In the genomic region with DNA sequence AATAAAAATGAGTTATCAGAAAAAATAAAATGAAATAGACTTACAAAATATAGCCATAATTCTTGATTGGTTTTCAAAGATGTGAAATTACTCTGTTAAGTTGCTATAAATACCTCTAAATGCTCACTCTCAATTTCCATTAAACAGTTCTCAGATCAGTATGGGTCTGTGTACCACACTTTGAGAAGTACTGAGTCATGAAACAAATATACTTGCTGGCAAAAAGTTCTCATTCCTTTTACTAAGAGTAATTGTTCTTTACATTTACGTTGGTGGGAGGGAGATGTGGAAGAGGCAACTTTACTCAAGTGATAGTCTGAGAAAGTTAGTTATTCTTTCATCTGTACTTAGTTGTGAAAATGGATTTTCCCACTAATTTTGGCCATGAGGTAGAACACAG, we compare ENCODE assay signal across 1 cellular context.
A peak's percentile ranks its signal among the peaks of the same experiment; 100 is the strongest.
TF ChIP-seq lines count a peak whose summit lies in the region.

No MANE protein-coding gene starts in this region.

TF ChIP-seq in IMR-90, 13 proteins besides CTCF, POLR2A, EP300 and RAD21:
- TF ChIP-seq SMC3 (IDR thresholded peaks at IDR 0.05; ENCODE audit: low read depth, low read length) (no peak), MAFK (IDR thresholded peaks at IDR 0.05; ENCODE audit: low read depth, low read length) (peak; percentile 20; the same call in 1 of the 2 replicates)
